8 cellular contexts compared by ENCODE assay signal in the genomic region with DNA sequence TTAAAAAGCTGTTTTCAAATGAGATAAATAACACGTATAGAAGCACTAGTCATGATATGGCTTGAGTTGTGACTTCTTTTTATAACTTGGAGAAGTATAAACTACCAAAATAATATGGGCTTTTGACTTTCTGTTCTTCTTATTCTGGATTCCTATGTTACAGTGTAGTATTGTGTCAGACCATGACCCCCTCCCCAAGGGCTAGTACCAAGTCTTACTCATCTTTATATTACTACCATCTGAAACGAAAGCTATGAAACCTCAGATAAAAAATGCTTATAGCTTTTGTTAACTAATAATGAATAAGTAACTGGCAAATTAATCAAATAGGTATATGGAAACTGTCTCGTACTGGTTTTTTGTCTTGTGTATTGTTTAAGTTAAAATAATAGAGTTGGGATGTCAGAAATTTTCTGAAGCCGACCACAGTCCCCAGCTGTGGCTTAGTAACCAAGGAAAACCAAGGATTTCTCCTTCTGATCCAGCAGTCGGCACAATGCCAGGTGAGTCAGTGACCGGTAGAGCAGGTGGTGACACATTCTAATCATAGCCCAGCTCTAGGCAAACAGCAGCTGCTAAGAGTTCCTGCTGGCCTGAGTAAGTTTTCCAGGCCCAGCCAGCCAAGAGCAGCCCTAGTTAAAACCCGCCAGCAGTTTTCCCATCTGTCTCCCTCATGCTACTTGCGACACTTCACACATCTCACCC.
A peak's percentile ranks its signal among the peaks of the same experiment; 100 is the strongest.
DNase-seq lines count a peak whose midpoint lies in the region; ATAC-seq, FAIRE-seq and TF ChIP-seq lines count a peak whose summit lies in the region.

No MANE protein-coding gene starts in this region.

- H3K27me3 ChIP-seq in bronchial epithelial cell (ENCODE audit: control insufficient read depth, insufficient read depth, low read length) (no peaks in the 10 kb centered on the region), mesenchymal stem cell (ENCODE audit: control insufficient read depth in 1 of 2, insufficient read depth in 1 of 2, low read length in 2 of 2) (peaks cover 0 to 16% of the 10 kb centered on the region in 2 experiments), neuronal stem cell (ENCODE audit: control insufficient read depth in 3 of 3, insufficient read depth in 3 of 3, low read depth in 1 of 3, low read length in 3 of 3) (no peaks in the 10 kb centered on the region)

- H3K4me1 ChIP-seq in mesenchymal stem cell (ENCODE audit: control insufficient read depth, insufficient read depth, low read depth, low read length) (no peaks in the 10 kb centered on the region), neuronal stem cell (ENCODE audit: control insufficient read depth in 2 of 2, insufficient read depth in 1 of 2, low read depth in 1 of 2, low read length in 2 of 2) (no peaks in the 10 kb centered on the region)

- FAIRE-seq in bronchial epithelial cell (lab: Jason Lieb, UNC), result peak; percentile 70

- H3K4me3 Mint-ChIP-seq in activated CD4-positive, alpha-beta memory T cell treated with anti-CD3 and anti-CD28 coated beads, Interleukin-2, amount 10 ng/mL, durations not matched to agents 7 days and 5 days, result no peak overlapping the region

- H3K4ac ChIP-seq in mesenchymal stem cell (ENCODE audit: low read depth in 1 of 2, low read length in 2 of 2) (no peak overlapping the region), neuronal stem cell (ENCODE audit: low read length) (no peak overlapping the region)

- H2BK15ac ChIP-seq in mesenchymal stem cell (ENCODE audit: low read depth, poor library complexity, severe bottlenecking) (no peak overlapping the region), neuronal stem cell (ENCODE audit: low read length) (no peak overlapping the region)

- DNase-seq in DMS 273 (lab: John Stamatoyannopoulos, UW; ENCODE audit: unreplicated experiment) (peak; percentile 95), NCI-H2107 (lab: John Stamatoyannopoulos, UW) (peak; percentile 15), bronchial epithelial cell (ENCODE audit: low read depth) (peak; percentile 88), mesenchymal stem cell (peak; percentile 19), neuronal stem cell (ENCODE audit: low spot score) (no peak), UCSD-AML1 (lab: John Stamatoyannopoulos, UW; ENCODE audit: unreplicated experiment) (no peak)
- no peak for DNase-seq in activated CD4-positive, alpha-beta memory T cell treated with anti-CD3 and anti-CD28 coated beads, Interleukin-2, amount 10 ng/mL, durations not matched to agents 7 days and 5 days

- POLR2A ChIA-PET in activated CD4-positive, alpha-beta memory T cell treated with anti-CD3 and anti-CD28 coated beads, Interleukin-2, amount 10 ng/mL, durations not matched to agents 7 days and 5 days (lab: Charles Lee), result no interaction called here

- no peak overlapping the region for H3K23ac ChIP-seq in mesenchymal stem cell (ENCODE audit: low read length in 2 of 2)
- no peak overlapping the region for H3K23ac ChIP-seq in neuronal stem cell (ENCODE audit: low read depth, low read length, poor library complexity)

- H3K14ac ChIP-seq in mesenchymal stem cell (ENCODE audit: low read length in 2 of 2) (no peak overlapping the region), neuronal stem cell (ENCODE audit: low read length) (no peak overlapping the region)

- H2BK120ac ChIP-seq in mesenchymal stem cell (ENCODE audit: low read depth, low read length) (no peak overlapping the region), neuronal stem cell (ENCODE audit: low read depth, low read length) (no peak overlapping the region)

- TF ChIP-seq CTCF in bronchial epithelial cell (IDR thresholded peaks at IDR 0.05; ENCODE audit: insufficient read depth, low read length, severe bottlenecking), result no peak

- ATAC-seq in HG03439 (IDR thresholded peaks at IDR 0.05; ENCODE audit: unreplicated experiment), result no peak

- H2BK5ac ChIP-seq in mesenchymal stem cell (ENCODE audit: low read depth, low read length, poor library complexity, severe bottlenecking) (no peak overlapping the region), neuronal stem cell (ENCODE audit: low read length) (no peak overlapping the region)

- H3K9me3 ChIP-seq in mesenchymal stem cell (ENCODE audit: control insufficient read depth, low read length) (no peaks in the 10 kb centered on the region), neuronal stem cell (replicated peaks in 1 of 2; ENCODE audit: control insufficient read depth in 2 of 2, insufficient read depth in 1 of 2, low read depth in 1 of 2, low read length in 2 of 2) (no peaks in the 10 kb centered on the region)

- H3K36me3 Mint-ChIP-seq in activated CD4-positive, alpha-beta memory T cell treated with anti-CD3 and anti-CD28 coated beads, Interleukin-2, amount 10 ng/mL, durations not matched to agents 7 days and 5 days (ENCODE audit: low read depth), result no peaks in the 10 kb centered on the region

- no peaks in the 10 kb centered on the region for H3K36me3 ChIP-seq in bronchial epithelial cell (ENCODE audit: control insufficient read depth, insufficient read depth, low read length)
- H3K36me3 ChIP-seq in mesenchymal stem cell (ENCODE audit: control insufficient read depth in 1 of 2, insufficient read depth in 2 of 2, low read depth in 1 of 2, low read length in 2 of 2), result no peaks in the 10 kb centered on the region
- H3K36me3 ChIP-seq in neuronal stem cell (replicated peaks in 1 of 2; ENCODE audit: control insufficient read depth in 2 of 2, insufficient read depth in 2 of 2, low read length in 2 of 2), result no peaks in the 10 kb centered on the region

- H3K4me3 ChIP-seq in bronchial epithelial cell (ENCODE audit: low read depth, low read length), result no peak overlapping the region
- H3K4me3 ChIP-seq in mesenchymal stem cell (ENCODE audit: insufficient read depth in 1 of 2, low read depth in 1 of 2, low read length in 2 of 2), result no peak overlapping the region
- H3K4me3 ChIP-seq in neuronal stem cell (ENCODE audit: low read length in 2 of 2), result no peak overlapping the region

- H3K4me2 ChIP-seq in mesenchymal stem cell (ENCODE audit: low read length, poor library complexity, severe bottlenecking), result no peak overlapping the region
- no peak overlapping the region for H3K4me2 ChIP-seq in neuronal stem cell (ENCODE audit: insufficient read depth, low read length, poor library complexity, severe bottlenecking)

- H3K27ac Mint-ChIP-seq in activated CD4-positive, alpha-beta memory T cell treated with anti-CD3 and anti-CD28 coated beads, Interleukin-2, amount 10 ng/mL, durations not matched to agents 7 days and 5 days, result no peak overlapping the region

- H3K27me3 Mint-ChIP-seq in activated CD4-positive, alpha-beta memory T cell treated with anti-CD3 and anti-CD28 coated beads, Interleukin-2, amount 10 ng/mL, durations not matched to agents 7 days and 5 days, result no peaks in the 10 kb centered on the region

- H3K9me3 Mint-ChIP-seq in activated CD4-positive, alpha-beta memory T cell treated with anti-CD3 and anti-CD28 coated beads, Interleukin-2, amount 10 ng/mL, durations not matched to agents 7 days and 5 days, result no peaks in the 10 kb centered on the region

- H3K9ac ChIP-seq in mesenchymal stem cell (ENCODE audit: low read length) (no peak overlapping the region), neuronal stem cell (ENCODE audit: low read depth, low read length, poor library complexity) (no peak overlapping the region)

- H2BK12ac ChIP-seq in mesenchymal stem cell (ENCODE audit: low read length in 2 of 2), result no peak overlapping the region
- H2BK12ac ChIP-seq in neuronal stem cell (ENCODE audit: low read length), result no peak overlapping the region

- CTCF ChIA-PET in activated CD4-positive, alpha-beta memory T cell treated with anti-CD3 and anti-CD28 coated beads, Interleukin-2, amount 10 ng/mL, durations not matched to agents 7 days and 5 days (lab: Charles Lee), result no interaction called here

- H2AFZ ChIP-seq in mesenchymal stem cell (ENCODE audit: low read depth, low read length) (no peak overlapping the region), neuronal stem cell (ENCODE audit: low read length) (no peak overlapping the region)

- 59% methylated on average over 6 of the region's 8 CpGs for WGBS in mesenchymal stem cell
- no CpG with 5 or more reads among the region's 8 CpGs for WGBS in neuronal stem cell (ENCODE audit: extremely low coverage in 2 of 2, insufficient read length in 2 of 2, insufficient replicate concordance in 1 of 2), 2 donors

- H3K4me1 Mint-ChIP-seq in activated CD4-positive, alpha-beta memory T cell treated with anti-CD3 and anti-CD28 coated beads, Interleukin-2, amount 10 ng/mL, durations not matched to agents 7 days and 5 days, result no peaks in the 10 kb centered on the region

- H4K8ac ChIP-seq in mesenchymal stem cell (ENCODE audit: low read length) (no peak overlapping the region), neuronal stem cell (ENCODE audit: low read depth, low read length) (no peak overlapping the region)

- no peak overlapping the region for H4K91ac ChIP-seq in mesenchymal stem cell (ENCODE audit: low read length)
- no peak overlapping the region for H4K91ac ChIP-seq in neuronal stem cell (ENCODE audit: low read depth, low read length, poor library complexity)

- H3K79me1 ChIP-seq in mesenchymal stem cell (replicated peaks; ENCODE audit: low read length, poor library complexity, severe bottlenecking), result no peaks in the 10 kb centered on the region
- no peaks in the 10 kb centered on the region for H3K79me1 ChIP-seq in neuronal stem cell (ENCODE audit: low read depth, low read length)

- H2AK5ac ChIP-seq in mesenchymal stem cell (ENCODE audit: low read length, severe bottlenecking) (no peak overlapping the region), neuronal stem cell (ENCODE audit: low read depth, low read length) (no peak overlapping the region)

- no peak overlapping the region for H3K18ac ChIP-seq in mesenchymal stem cell (ENCODE audit: low read depth in 1 of 2, low read length in 2 of 2)
- no peak overlapping the region for H3K18ac ChIP-seq in neuronal stem cell (ENCODE audit: low read length)

- peak overlapping the region; percentile 64 for H3K27ac ChIP-seq in mesenchymal stem cell (ENCODE audit: low read length, poor library complexity, severe bottlenecking)
- H3K27ac ChIP-seq in neuronal stem cell (replicated peaks; ENCODE audit: low read length), result no peak overlapping the region

Comparison
In these comparisons a context has a peak if more than half of its experiments do, and no peak if none do; other contexts are left out.
1. DNase-seq: peak in DMS 273 (single experiment), NCI-H2107 (single experiment), bronchial epithelial cell (single experiment) and mesenchymal stem cell (single experiment); none in activated CD4-positive, alpha-beta memory T cell treated with anti-CD3 and anti-CD28 coated beads, Interleukin-2, amount 10 ng/mL, durations not matched to agents 7 days and 5 days (single experiment), neuronal stem cell (single experiment) and UCSD-AML1 (single experiment).